1 cellular context compared by ENCODE assay signal in genomic region chr16:78505544-78506371, GRCh38.
TF ChIP-seq lines count a peak whose summit lies in the region.

No MANE protein-coding gene starts in this region.

TF ChIP-seq in HepG2, 621 proteins besides CTCF, POLR2A, EP300 and RAD21 (continued from another document and continues in another):
- TF ChIP-seq ATF2 (CRISPR knock-in tag; IDR thresholded peaks at IDR 0.05) (no peak; the same call in 1 of the 2 replicates), KLF6 (CRISPR knock-in tag; IDR thresholded peaks at IDR 0.05) (no peak), ZNF18 (CRISPR knock-in tag; IDR thresholded peaks at IDR 0.05; ENCODE audit: insufficient replicate concordance) (no peak), ZNF280B (CRISPR knock-in tag; IDR thresholded peaks at IDR 0.05; ENCODE audit: borderline replicate concordance) (no peak), ZBTB7B (CRISPR knock-in tag; IDR thresholded peaks at IDR 0.05) (0 out of 2 replicates have a peak, but pooled peaks have one; percentile 26), FOXO1 (CRISPR knock-in tag; IDR thresholded peaks at IDR 0.05) (0 out of 2 replicates have a peak, but pooled peaks have one; percentile 30), GZF1 (CRISPR knock-in tag; IDR thresholded peaks at IDR 0.05) (0 out of 2 replicates have a peak, but pooled peaks have one; percentile 44), JUNB (CRISPR knock-in tag; IDR thresholded peaks at IDR 0.05; ENCODE audit: borderline replicate concordance) (peak; percentile 26; the same call in 1 of the 2 replicates), PHB2 (IDR thresholded peaks at IDR 0.05; ENCODE audit: partially characterized antibody) (no peak), FIP1L1 (IDR thresholded peaks at IDR 0.05; ENCODE audit: borderline replicate concordance, insufficient read depth, low read depth, low read length) (no peak), ZFYVE20 (CRISPR knock-in tag; IDR thresholded peaks at IDR 0.05; ENCODE audit: borderline replicate concordance, low read depth) (no peak), ZNF296 (CRISPR knock-in tag; conservative IDR thresholded peaks at IDR 0.05) (0 out of 2 replicates have a peak, but pooled peaks have one; percentile 17), ZBTB26 (CRISPR knock-in tag; IDR thresholded peaks at IDR 0.05; ENCODE audit: borderline replicate concordance) (no peak; the same call in 1 of the 2 replicates), ZNF383 (CRISPR knock-in tag; IDR thresholded peaks at IDR 0.05; ENCODE audit: borderline replicate concordance) (no peak), SAFB2 (CRISPR knock-in tag; IDR thresholded peaks at IDR 0.05; ENCODE audit: borderline replicate concordance, low read depth) (no peak), HOXA3 (CRISPR knock-in tag; IDR thresholded peaks at IDR 0.05) (peak; percentile 81), PTBP1 (IDR thresholded peaks at IDR 0.05; ENCODE audit: low read depth, low read length, poor library complexity, severe bottlenecking) (no peak), SP5 (CRISPR knock-in tag; IDR thresholded peaks at IDR 0.05; ENCODE audit: borderline replicate concordance, low read depth) (no peak), ZNF280D (CRISPR knock-in tag; IDR thresholded peaks at IDR 0.05) (peak; percentile 55; the same call in 1 of the 2 replicates), RFX5 (IDR thresholded peaks at IDR 0.05; ENCODE audit: low read depth, low read length) (0 out of 2 replicates have a peak, but pooled peaks have one; percentile 12), ZNF609 (CRISPR knock-in tag; IDR thresholded peaks at IDR 0.05; ENCODE audit: borderline replicate concordance) (0 out of 2 replicates have a peak, but pooled peaks have one; percentile 13), GMEB1 (CRISPR knock-in tag; IDR thresholded peaks at IDR 0.05; ENCODE audit: borderline replicate concordance) (no peak), ZNF329 (CRISPR knock-in tag; IDR thresholded peaks at IDR 0.05; ENCODE audit: low read depth) (no peak), ZNF577 (CRISPR knock-in tag; IDR thresholded peaks at IDR 0.05; ENCODE audit: borderline replicate concordance, low read depth) (no peak), SCMH1 (CRISPR knock-in tag; IDR thresholded peaks at IDR 0.05; ENCODE audit: borderline replicate concordance) (no peak), SOX13 (IDR thresholded peaks at IDR 0.05) (no peak; the same call in 1 of the 2 replicates), SOX13 (CRISPR knock-in tag; conservative IDR thresholded peaks at IDR 0.05 in 1 of 2, IDR thresholded peaks at IDR 0.05 in 1 of 2) (0 out of 4 replicates have a peak, but pooled peaks of 1 of the 2 experiments have one; percentile 24), POLR2AphosphoS5 (IDR thresholded peaks at IDR 0.05; ENCODE audit: low read depth, low read length) (no peak), TEF (CRISPR knock-in tag; IDR thresholded peaks at IDR 0.05) (no peak), ZNF597 (CRISPR knock-in tag; IDR thresholded peaks at IDR 0.05) (no peak), AGO1 (IDR thresholded peaks at IDR 0.05; ENCODE audit: low read depth, low read length, poor library complexity, severe bottlenecking) (no peak), SP4 (CRISPR knock-in tag; IDR thresholded peaks at IDR 0.05) (no peak; the same call in 1 of the 2 replicates), ZNF432 (CRISPR knock-in tag; IDR thresholded peaks at IDR 0.05; ENCODE audit: borderline replicate concordance) (no peak), MXD3 (CRISPR knock-in tag; IDR thresholded peaks at IDR 0.05) (no peak)
